ENCODE assay signal across 1 cellular context in genomic region chrX:40531056-40531826, GRCh38.
A peak's percentile ranks its signal among the peaks of the same experiment; 100 is the strongest.
TF ChIP-seq lines count a peak whose summit lies in the region.

No MANE protein-coding gene starts in this region.

TF ChIP-seq in HepG2, 621 proteins besides CTCF, POLR2A, EP300 and RAD21 (continued from another document):
- TF ChIP-seq PRDM15 (CRISPR knock-in tag; IDR thresholded peaks at IDR 0.05), result peak; percentile 80
